1 cellular context compared by ENCODE assay signal in the genomic region with DNA sequence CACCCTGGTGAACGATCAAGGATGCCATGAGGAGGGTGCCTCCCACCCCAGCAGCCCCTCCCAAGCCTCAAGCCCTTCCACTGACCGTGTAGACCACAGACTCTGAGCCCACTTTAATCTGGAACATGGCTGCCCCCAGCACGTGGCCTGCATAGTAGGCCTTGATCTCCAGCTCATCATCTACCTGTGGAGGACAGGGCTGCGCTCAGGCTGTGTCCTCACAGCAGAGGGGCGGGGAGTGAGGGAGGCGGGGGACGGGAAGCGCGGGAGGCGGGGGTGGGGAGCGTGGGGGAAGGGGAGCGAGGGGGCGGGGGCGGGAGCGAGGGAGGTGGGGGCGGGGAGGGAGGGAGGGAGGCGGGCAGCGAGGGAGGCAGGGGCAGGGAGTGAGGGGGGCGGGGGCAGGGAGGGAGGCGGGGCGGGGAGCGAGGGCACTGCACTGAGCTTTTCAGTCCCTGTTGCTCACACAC.
TF ChIP-seq lines count a peak whose summit lies in the region.

No MANE protein-coding gene starts in this region.

TF ChIP-seq in HCT116, 20 proteins besides CTCF, POLR2A, EP300 and RAD21:
- TF ChIP-seq JUND (IDR thresholded peaks at IDR 0.05) = no peak
- TF ChIP-seq CEBPB (IDR thresholded peaks at IDR 0.05; ENCODE audit: low read depth) = no peak
- no peak for TF ChIP-seq SP1 (IDR thresholded peaks at IDR 0.05; ENCODE audit: low read depth)
- no peak for TF ChIP-seq MAX (IDR thresholded peaks at IDR 0.05)
- TF ChIP-seq, protein P1, sequence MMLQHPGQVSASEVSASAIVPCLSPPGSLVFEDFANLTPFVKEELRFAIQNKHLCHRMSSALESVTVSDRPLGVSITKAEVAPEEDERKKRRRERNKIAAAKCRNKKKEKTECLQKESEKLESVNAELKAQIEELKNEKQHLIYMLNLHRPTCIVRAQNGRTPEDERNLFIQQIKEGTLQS (IDR thresholded peaks at IDR 0.05) = no peak
- no peak for TF ChIP-seq EZH2 (IDR thresholded peaks at IDR 0.05)
- TF ChIP-seq ZBTB33 (IDR thresholded peaks at IDR 0.05; ENCODE audit: extremely low read depth, insufficient replicate concordance, low read length) = no peak
- no peak for TF ChIP-seq REST (IDR thresholded peaks at IDR 0.05; ENCODE audit: low read depth)
- TF ChIP-seq SRF (IDR thresholded peaks at IDR 0.05; ENCODE audit: low read depth) = no peak
- no peak for TF ChIP-seq EGR1 (IDR thresholded peaks at IDR 0.05; ENCODE audit: low read depth)
- TF ChIP-seq CBX3 (IDR thresholded peaks at IDR 0.05; ENCODE audit: low read depth) = no peak
- no peak for TF ChIP-seq TCF7L2 (IDR thresholded peaks at IDR 0.05; ENCODE audit: borderline replicate concordance, extremely low read depth, insufficient read depth, insufficient read length)
- no peak for TF ChIP-seq FOSL1 (IDR thresholded peaks at IDR 0.05; ENCODE audit: low read depth)
- TF ChIP-seq EZH2phosphoT487 (IDR thresholded peaks at IDR 0.05; ENCODE audit: borderline replicate concordance) = no peak
- no peak for TF ChIP-seq ZNF274 (IDR thresholded peaks at IDR 0.05; ENCODE audit: low read depth, low read length)
- no peak for TF ChIP-seq ZFX (IDR thresholded peaks at IDR 0.05)
- TF ChIP-seq ELF1 (IDR thresholded peaks at IDR 0.05; ENCODE audit: borderline replicate concordance, low read depth) = no peak
- TF ChIP-seq POLR2AphosphoS5 (IDR thresholded peaks at IDR 0.05; ENCODE audit: low read depth, low read length) = no peak
